ENCODE assay signal across 15 cellular contexts in the genomic region with DNA sequence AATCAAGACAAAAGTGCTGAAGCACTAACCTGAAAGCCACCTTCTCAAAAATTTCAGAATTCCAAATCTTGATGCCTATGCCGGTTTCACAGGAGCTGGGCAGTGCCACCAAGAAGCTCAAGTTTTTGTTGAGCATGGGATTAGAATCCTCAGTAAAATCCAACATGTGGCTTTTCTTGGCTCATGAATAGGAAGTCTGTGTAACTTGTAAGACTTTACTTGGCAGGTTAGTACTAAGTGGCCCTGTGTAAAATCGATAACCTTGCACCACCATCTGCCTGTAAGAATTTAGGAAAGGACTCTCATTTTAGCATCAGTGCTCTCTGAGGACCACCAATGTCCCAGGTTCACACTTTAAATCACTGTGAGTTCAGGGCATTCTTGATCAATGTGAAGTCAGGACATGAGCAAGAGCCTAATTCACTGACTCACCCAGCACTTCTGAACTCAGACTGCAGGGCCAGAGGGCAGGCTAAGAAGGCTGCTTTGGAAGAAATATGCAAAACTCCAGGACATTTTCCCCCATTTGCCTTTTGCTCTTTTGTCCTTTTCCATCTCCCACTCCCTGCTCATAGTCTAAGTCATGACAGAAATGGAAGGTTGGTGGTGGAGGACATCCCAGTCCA.
DNase-seq lines count a peak whose midpoint lies in the region; TF ChIP-seq lines count a peak whose summit lies in the region.
"Had no signal": no experiment of that assay in that cellular context is flagged by ENCODE, and none has a peak within 500 bp of the region (broad histone marks: within the 10 kb centered on the region; RNA-seq: fewer than 3 reads in every experiment).

No MANE protein-coding gene starts in this region.

- H3F3A ChIP-seq in neural progenitor cell (ENCODE audit: low read depth) = no peaks in the 10 kb centered on the region

- TF ChIP-seq CTCF in AG10803 (conservative IDR thresholded peaks at IDR 0.05; ENCODE audit: low read length) = peak; percentile 35
- TF ChIP-seq CTCF in neural progenitor cell (IDR thresholded peaks at IDR 0.05) = no peak
- no peak for TF ChIP-seq CTCF in BE2C (IDR thresholded peaks at IDR 0.05; ENCODE audit: low read depth, low read length)

- H2AFZ ChIP-seq in neural progenitor cell (replicated peaks) = peak overlapping the region; percentile 26

- H3K4me3 ChIP-seq in AG10803 (ENCODE audit: low read length) (peak overlapping the region; percentile 16; the same call in 1 of the 2 replicates), neural progenitor cell (no peak overlapping the region), BE2C (ENCODE audit: low read depth, low read length) (no peak overlapping the region)
- H3K4me3 ChIP-seq: sigmoid colon, upper lobe of left lung had no signal

- peaks cover 9% of the 10 kb centered on the region for H3K4me1 Mint-ChIP-seq in neural progenitor cell
- H3K4me1 Mint-ChIP-seq in T-helper 2 cell treated with Interferon-gamma antibody and Interleukin-4, amounts not matched to agents 5 μg/mL and 100 μg/mL, for 36 hours (ENCODE audit: low read depth) = no peaks in the 10 kb centered on the region
- H3K4me1 Mint-ChIP-seq: activated CD4-positive, alpha-beta T cell treated with anti-CD3 and anti-CD28 coated beads, Interleukin-2, amount 10 ng/mL, durations not matched to agents 7 days and 5 days; CD4-positive, CD25-positive, alpha-beta regulatory T cell had no signal

- no peaks in the 10 kb centered on the region for H3K36me3 ChIP-seq in neural progenitor cell
- no peaks in the 10 kb centered on the region for H3K36me3 ChIP-seq in BE2C
- H3K36me3 ChIP-seq: sigmoid colon, upper lobe of left lung had no signal

- H3K4me1 ChIP-seq in neural progenitor cell = peaks cover 11% of the 10 kb centered on the region
- no peaks in the 10 kb centered on the region for H3K4me1 ChIP-seq in BE2C

- no peak overlapping the region for H3K27ac Mint-ChIP-seq in neural progenitor cell
- no peak overlapping the region for H3K27ac Mint-ChIP-seq in T-helper 2 cell treated with Interferon-gamma antibody and Interleukin-4, amounts not matched to agents 5 μg/mL and 100 μg/mL, for 36 hours
- H3K27ac Mint-ChIP-seq: activated CD4-positive, alpha-beta T cell treated with anti-CD3 and anti-CD28 coated beads, Interleukin-2, amount 10 ng/mL, durations not matched to agents 7 days and 5 days; CD4-positive, CD25-positive, alpha-beta regulatory T cell had no signal

- H3K36me3 Mint-ChIP-seq in neural progenitor cell = no peaks in the 10 kb centered on the region
- H3K36me3 Mint-ChIP-seq in T-helper 2 cell treated with Interferon-gamma antibody and Interleukin-4, amounts not matched to agents 5 μg/mL and 100 μg/mL, for 36 hours (ENCODE audit: low read depth) = no peaks in the 10 kb centered on the region
- H3K36me3 Mint-ChIP-seq: CD4-positive, CD25-positive, alpha-beta regulatory T cell had no signal

- no peak overlapping the region for H3K9ac ChIP-seq in neural progenitor cell

- H3K9me3 Mint-ChIP-seq in neural progenitor cell = no peaks in the 10 kb centered on the region
- no peaks in the 10 kb centered on the region for H3K9me3 Mint-ChIP-seq in T-helper 2 cell treated with Interferon-gamma antibody and Interleukin-4, amounts not matched to agents 5 μg/mL and 100 μg/mL, for 36 hours
- H3K9me3 Mint-ChIP-seq: activated CD4-positive, alpha-beta T cell treated with anti-CD3 and anti-CD28 coated beads, Interleukin-2, amount 10 ng/mL, durations not matched to agents 7 days and 5 days; CD4-positive, CD25-positive, alpha-beta regulatory T cell had no signal

- H3K9me3 ChIP-seq in neural progenitor cell (ENCODE audit: low read depth) = no peaks in the 10 kb centered on the region
- no peaks in the 10 kb centered on the region for H3K9me3 ChIP-seq in BE2C
- H3K9me3 ChIP-seq: sigmoid colon, upper lobe of left lung had no signal

- H3K4me2 ChIP-seq in neural progenitor cell = no peak overlapping the region

- H3K27ac ChIP-seq in neural progenitor cell = no peak overlapping the region
- H3K27ac ChIP-seq: sigmoid colon had no signal

- H3K27me3 ChIP-seq in neural progenitor cell = no peaks in the 10 kb centered on the region
- H3K27me3 ChIP-seq in BE2C = no peaks in the 10 kb centered on the region
- H3K27me3 ChIP-seq: sigmoid colon, upper lobe of left lung had no signal

- H3K4me3 Mint-ChIP-seq in neural progenitor cell = no peak overlapping the region
- H3K4me3 Mint-ChIP-seq in T-helper 2 cell treated with Interferon-gamma antibody and Interleukin-4, amounts not matched to agents 5 μg/mL and 100 μg/mL, for 36 hours = no peak overlapping the region
- H3K4me3 Mint-ChIP-seq: activated CD4-positive, alpha-beta T cell treated with anti-CD3 and anti-CD28 coated beads, Interleukin-2, amount 10 ng/mL, durations not matched to agents 7 days and 5 days; CD4-positive, CD25-positive, alpha-beta regulatory T cell had no signal

- no peaks in the 10 kb centered on the region for H3K79me2 ChIP-seq in neural progenitor cell (ENCODE audit: low read depth)

- DNase-seq in AG10803 (ENCODE audit: low read depth) = peak; percentile 70
- peak; percentile 39 for DNase-seq in NCI-H226
- peak; percentile 58 for DNase-seq in dermis blood vessel endothelial cell
- no peak for DNase-seq in neural progenitor cell (ENCODE audit: low spot score)
- DNase-seq in BE2C = no peak
- DNase-seq in COLO829 (ENCODE audit: low spot score) = no peak
- DNase-seq in occipital lobe (lab: John Stamatoyannopoulos, UW) = no peak
- DNase-seq in T-helper 2 cell treated with Interferon-gamma antibody and Interleukin-4, amounts not matched to agents 5 μg/mL and 100 μg/mL, for 36 hours (ENCODE audit: low spot score) = no peak
- DNase-seq: activated CD4-positive, alpha-beta T cell treated with anti-CD3 and anti-CD28 coated beads, Interleukin-2, amount 10 ng/mL, durations not matched to agents 7 days and 5 days; CD4-positive, CD25-positive, alpha-beta regulatory T cell; effector CD8-positive, alpha-beta T cell; NCI-H1417 treated with DMSO at 0.1 percent for 48 hours; NCI-H526; sigmoid colon had no signal

- peaks cover 2% of the 10 kb centered on the region for H3K27me3 Mint-ChIP-seq in neural progenitor cell (ENCODE audit: insufficient read depth, low read depth)
- peaks cover 4% of the 10 kb centered on the region for H3K27me3 Mint-ChIP-seq in T-helper 2 cell treated with Interferon-gamma antibody and Interleukin-4, amounts not matched to agents 5 μg/mL and 100 μg/mL, for 36 hours (ENCODE audit: low read depth)
- H3K27me3 Mint-ChIP-seq: CD4-positive, CD25-positive, alpha-beta regulatory T cell had no signal

- no peaks in the 10 kb centered on the region for H4K20me1 ChIP-seq in neural progenitor cell (ENCODE audit: low read depth)

Comparison
In these comparisons a context has a peak if more than half of its experiments do, and no peak if none do; other contexts are left out.
1. DNase-seq: peak in AG10803 (single experiment), NCI-H226 (single experiment) and dermis blood vessel endothelial cell (single experiment); none in neural progenitor cell (single experiment), BE2C (single experiment), COLO829 (single experiment), occipital lobe (single experiment) and T-helper 2 cell treated with Interferon-gamma antibody and Interleukin-4, amounts not matched to agents 5 μg/mL and 100 μg/mL, for 36 hours (single experiment).